Comparison of ENCODE assay signal across 13 cellular contexts in genomic region chr1:41754540-41754939, GRCh38.
DNase-seq lines count a peak whose midpoint lies in the region; ATAC-seq and TF ChIP-seq lines count a peak whose summit lies in the region.
"Had no signal": no experiment of that assay in that cellular context is flagged by ENCODE, and none has a peak within 500 bp of the region (broad histone marks: within the 10 kb centered on the region; RNA-seq: fewer than 3 reads in every experiment).

No MANE protein-coding gene starts in this region.

- H3K4me1 ChIP-seq in lower lobe of right lung = peaks cover 36% of the 10 kb centered on the region

- H3K4me1 Mint-ChIP-seq in activated CD4-positive, alpha-beta memory T cell treated with anti-CD3 and anti-CD28 coated beads for 36 hours (ENCODE audit: low read depth) = peaks cover 72% of the 10 kb centered on the region
- H3K4me1 Mint-ChIP-seq in naive thymus-derived CD8-positive, alpha-beta T cell = peaks cover 17 to 52% (median 46%) of the 10 kb centered on the region in 4 donors

- H3K27ac ChIP-seq in lower lobe of right lung = no peak overlapping the region
- H3K27ac ChIP-seq: right atrium auricular region had no signal

- peaks cover 2% of the 10 kb centered on the region for H3K36me3 Mint-ChIP-seq in activated CD4-positive, alpha-beta memory T cell treated with anti-CD3 and anti-CD28 coated beads for 36 hours
- no peaks in the 10 kb centered on the region for H3K36me3 Mint-ChIP-seq in naive thymus-derived CD8-positive, alpha-beta T cell

- CTCF ChIA-PET in activated CD4-positive, alpha-beta memory T cell treated with anti-CD3 and anti-CD28 coated beads for 36 hours (lab: Charles Lee) = interaction anchor here (0.8 to 2.4 kb wide), 3 partner anchors 17 to 81 kb away, joined by 3 to 7 read pairs (median 3); no protein-coding TSS in a partner anchor

- no peaks in the 10 kb centered on the region for H3K27me3 Mint-ChIP-seq in activated CD4-positive, alpha-beta memory T cell treated with anti-CD3 and anti-CD28 coated beads for 36 hours
- H3K27me3 Mint-ChIP-seq in naive thymus-derived CD8-positive, alpha-beta T cell = peaks cover 0 to 3% (median 0%) of the 10 kb centered on the region in 5 donors

- no peaks in the 10 kb centered on the region for H3K9me3 Mint-ChIP-seq in activated CD4-positive, alpha-beta memory T cell treated with anti-CD3 and anti-CD28 coated beads for 36 hours
- no peaks in the 10 kb centered on the region for H3K9me3 Mint-ChIP-seq in naive thymus-derived CD8-positive, alpha-beta T cell

- peak overlapping the region; percentile 14 for H3K4me3 Mint-ChIP-seq in activated CD4-positive, alpha-beta memory T cell treated with anti-CD3 and anti-CD28 coated beads for 36 hours
- peak overlapping the region in 7 of 10 donors; percentile 9 to 50 (median 26) for H3K4me3 Mint-ChIP-seq in naive thymus-derived CD8-positive, alpha-beta T cell

- H3K27ac Mint-ChIP-seq in activated CD4-positive, alpha-beta memory T cell treated with anti-CD3 and anti-CD28 coated beads for 36 hours = peak overlapping the region; percentile 77
- no peak overlapping the region for H3K27ac Mint-ChIP-seq in naive thymus-derived CD8-positive, alpha-beta T cell

- H3K27me3 ChIP-seq in lower lobe of right lung (ENCODE audit: low read depth) = no peaks in the 10 kb centered on the region
- H3K27me3 ChIP-seq: right atrium auricular region had no signal

- ATAC-seq in naive thymus-derived CD8-positive, alpha-beta T cell = peak in 1 of 2 donors; percentile 40
- ATAC-seq in lower lobe of right lung (no peak), GM18907 (IDR thresholded peaks at IDR 0.05; ENCODE audit: unreplicated experiment) (no peak)

- H3K9me3 ChIP-seq in lower lobe of right lung = no peaks in the 10 kb centered on the region
- H3K9me3 ChIP-seq: right atrium auricular region had no signal

- peak overlapping the region; percentile 20 for H3K4me3 ChIP-seq in Jurkat, Clone E6-1 (ENCODE audit: low read length)
- no peak overlapping the region for H3K4me3 ChIP-seq in lower lobe of right lung
- H3K4me3 ChIP-seq: right atrium auricular region had no signal

- H3K36me3 ChIP-seq in lower lobe of right lung = no peaks in the 10 kb centered on the region
- H3K36me3 ChIP-seq: right atrium auricular region had no signal

- DNase-seq in NCI-H82 (lab: John Stamatoyannopoulos, UW) (peak; percentile 48), NCI-H82 treated with DMSO at 0.1 percent for 48 hours (lab: John Stamatoyannopoulos, UW; ENCODE audit: unreplicated experiment) (no peak), lower lobe of right lung (no peak), AG08396 (ENCODE audit: low spot score) (no peak)
- peak; percentile 73 for DNase-seq in Jurkat, Clone E6-1 (ENCODE audit: low read depth, low spot score)
- DNase-seq in activated CD4-positive, alpha-beta memory T cell treated with anti-CD3 and anti-CD28 coated beads for 36 hours = peak; percentile 56
- DNase-seq in naive thymus-derived CD8-positive, alpha-beta T cell = peak in 4 of 10 donors; percentile 21 to 36 (median 26)
- DNase-seq: GF-D8, hypothalamus, NCI-H446, SW 1271 had no signal

- no peak for TF ChIP-seq CTCF in lower lobe of right lung (IDR thresholded peaks at IDR 0.05)

- POLR2A ChIA-PET in activated CD4-positive, alpha-beta memory T cell treated with anti-CD3 and anti-CD28 coated beads for 36 hours (lab: Charles Lee) = interaction anchor here (1.1 kb wide), 1 partner anchor 92 kb away, joined by 4 read pairs; no protein-coding TSS in a partner anchor
- POLR2A ChIA-PET in naive thymus-derived CD8-positive, alpha-beta T cell (lab: Charles Lee) = no interaction called here

- intact Hi-C loops in activated CD4-positive, alpha-beta memory T cell treated with anti-CD3 and anti-CD28 coated beads for 36 hours (cut with micrococcal nuclease) = no loop called here
- intact Hi-C loops in lower lobe of right lung (cut with DNase I) = no loop called here

Comparison
In these comparisons a context has a peak if more than half of its experiments do, and no peak if none do; other contexts are left out.
1. DNase-seq: peak in NCI-H82 (single experiment), Jurkat, Clone E6-1 (single experiment) and activated CD4-positive, alpha-beta memory T cell treated with anti-CD3 and anti-CD28 coated beads for 36 hours (single experiment); none in NCI-H82 treated with DMSO at 0.1 percent for 48 hours (single experiment), lower lobe of right lung (single experiment) and AG08396 (single experiment).